In genomic region chrX:28609003-28609402, GRCh38 we compare ENCODE assay signal across 22 cellular contexts. TPM values are rescaled to one million over a fixed set of nuclear protein-coding genes. Genes with fewer than 3 reads are reported as not detected.
A peak's percentile ranks its signal among the peaks of the same experiment; 100 is the strongest.
DNase-seq lines count a peak whose midpoint lies in the region; ATAC-seq, FAIRE-seq and TF ChIP-seq lines count a peak whose summit lies in the region.
"Had no signal": no experiment of that assay in that cellular context is flagged by ENCODE, and none has a peak within 500 bp of the region (broad histone marks: within the 10 kb centered on the region; RNA-seq: fewer than 3 reads in every experiment).

No MANE protein-coding gene starts in this region.

- H3K27me3 ChIP-seq in left ventricle myocardium inferior (ENCODE audit: low read depth) = no peaks in the 10 kb centered on the region
- H3K27me3 ChIP-seq in right cardiac atrium (ENCODE audit: control insufficient read depth, insufficient read depth) = no peaks in the 10 kb centered on the region
- peaks cover 0 to 30% (median 5%) of the 10 kb centered on the region in 45 donors for H3K27me3 ChIP-seq in dorsolateral prefrontal cortex
- no peaks in the 10 kb centered on the region for H3K27me3 ChIP-seq in smooth muscle cell (ENCODE audit: low read depth)

- H3K79me2 ChIP-seq in smooth muscle cell (ENCODE audit: low read depth) = no peaks in the 10 kb centered on the region

- H3F3A ChIP-seq in smooth muscle cell (ENCODE audit: low read depth) = no peaks in the 10 kb centered on the region

- H3K9ac ChIP-seq in smooth muscle cell (ENCODE audit: low read depth) = no peak overlapping the region

- H3K4me3 ChIP-seq in left ventricle myocardium inferior = no peak overlapping the region
- H3K4me3 ChIP-seq in right cardiac atrium (ENCODE audit: low read length) = no peak overlapping the region
- peak overlapping the region in 4 of 59 donors; percentile 2 to 32 (median 4) for H3K4me3 ChIP-seq in dorsolateral prefrontal cortex
- H3K4me3 ChIP-seq in smooth muscle cell = no peak overlapping the region
- H3K4me3 ChIP-seq: A549 had no signal

- no peak for TF ChIP-seq CTCF in left ventricle myocardium inferior (IDR thresholded peaks at IDR 0.05; ENCODE audit: borderline replicate concordance)
- no peak for TF ChIP-seq CTCF in dorsolateral prefrontal cortex (IDR thresholded peaks at IDR 0.05 in 54 of 56, conservative IDR thresholded peaks at IDR 0.05 in 2 of 56; ENCODE audit: low read depth in 1 of 56, partially characterized antibody in 56 of 56)
- TF ChIP-seq CTCF in smooth muscle cell (IDR thresholded peaks at IDR 0.05; ENCODE audit: borderline replicate concordance, insufficient read depth, poor library complexity, severe bottlenecking) = no peak

- TF ChIP-seq POLR2A in GM12891 (IDR thresholded peaks at IDR 0.05; ENCODE audit: low read depth, low read length) = no peak

- DNase-seq in left ventricle myocardium inferior (no peak), right cardiac atrium (no peak), dorsolateral prefrontal cortex (no peak), midbrain (lab: John Stamatoyannopoulos, UW) (peak; percentile 42), smooth muscle cell (lab: John Stamatoyannopoulos, UW; ENCODE audit: unreplicated experiment) (no peak), GM12891 (ENCODE audit: insufficient read length, low spot score) (no peak)
- DNase-seq: AML-193; Caco-2; CD4-positive, alpha-beta T cell; GOT3; H7 had no signal

- H3K4me1 ChIP-seq in left ventricle myocardium inferior = peaks cover 5% of the 10 kb centered on the region
- H3K4me1 ChIP-seq in right cardiac atrium (ENCODE audit: control insufficient read depth, insufficient read depth, low read length) = no peaks in the 10 kb centered on the region
- no peaks in the 10 kb centered on the region for H3K4me1 ChIP-seq in smooth muscle cell (ENCODE audit: low read depth)
- H3K4me1 ChIP-seq: A549, Caco-2 had no signal

- H3K9me3 ChIP-seq in left ventricle myocardium inferior (replicated peaks) (no peaks in the 10 kb centered on the region), right cardiac atrium (ENCODE audit: control insufficient read depth, low read length) (no peaks in the 10 kb centered on the region), smooth muscle cell (replicated peaks; ENCODE audit: low read depth) (no peaks in the 10 kb centered on the region)
- H3K9me3 ChIP-seq: A549, Caco-2 had no signal

- ATAC-seq in right cardiac atrium = no peak
- no peak for ATAC-seq in HG02610 (IDR thresholded peaks at IDR 0.05; ENCODE audit: unreplicated experiment)
- ATAC-seq: A549, HepG2 had no signal

- no peak for FAIRE-seq in GM12891 (lab: Jason Lieb, UNC)
- FAIRE-seq: D721Med, G401.6, GM12892, GM18507, HepG2 had no signal

- H3K4me2 ChIP-seq in smooth muscle cell = no peak overlapping the region
- H3K4me2 ChIP-seq: A549 had no signal

- WGBS in right cardiac atrium = 93% methylated on average over 2 of the region's 2 CpGs
- 86% methylated on average over 2 of the region's 2 CpGs for WGBS in smooth muscle cell (ENCODE audit: low lambda C conversion rate)

- intact Hi-C loops in left ventricle myocardium inferior (cut with micrococcal nuclease) = no loop called here
- intact Hi-C loops in right cardiac atrium (cut with DNase I) = no loop called here
- intact Hi-C loops in dorsolateral prefrontal cortex (cut with DNase I) = no loop called here

- H3K36me3 ChIP-seq in left ventricle myocardium inferior (no peaks in the 10 kb centered on the region), smooth muscle cell (ENCODE audit: low read depth) (no peaks in the 10 kb centered on the region)

- no peak overlapping the region for H2AFZ ChIP-seq in smooth muscle cell (ENCODE audit: low read depth)

- H3K27ac ChIP-seq in left ventricle myocardium inferior (replicated peaks) = peak overlapping the region; percentile 79
- H3K27ac ChIP-seq in right cardiac atrium (ENCODE audit: low read length) = no peak overlapping the region
- peak overlapping the region in 49 of 59 donors; percentile 10 to 85 (median 69) for H3K27ac ChIP-seq in dorsolateral prefrontal cortex
- H3K27ac ChIP-seq in temporal lobe (ENCODE audit: low read depth, low read length) = peak overlapping the region; percentile 65
- H3K27ac ChIP-seq in smooth muscle cell (ENCODE audit: low read depth) = no peak overlapping the region
- H3K27ac ChIP-seq: 22Rv1, A549, C4-2B had no signal

- H4K20me1 ChIP-seq in smooth muscle cell (ENCODE audit: low read depth) = no peaks in the 10 kb centered on the region

TF ChIP-seq in GM12891, 5 proteins besides CTCF, POLR2A, EP300 and RAD21:
- TF ChIP-seq POLR2AphosphoS5 (IDR thresholded peaks at IDR 0.05; ENCODE audit: low read depth, low read length) (no peak), SPI1 (IDR thresholded peaks at IDR 0.05; ENCODE audit: low read depth, low read length) (no peak), POU2F2 (IDR thresholded peaks at IDR 0.05; ENCODE audit: low read depth, low read length) (no peak), TAF1 (IDR thresholded peaks at IDR 0.05; ENCODE audit: low read depth, low read length) (no peak), PAX5 (IDR thresholded peaks at IDR 0.05; ENCODE audit: insufficient read depth, low read length, severe bottlenecking) (no peak)

RNA-seq across cellular contexts. Expression of gene IL1RAPL1, which starts 21.8 kb away (rescaled TPM):
- total RNA-seq in left ventricle myocardium inferior (1.9 TPM), right cardiac atrium (1 to 10 TPM; 2.0 to 3.1 (median 2.4) TPM), dorsolateral prefrontal cortex (10 to 100 TPM in 119 of 120 experiments, 1 to 10 TPM in 1; 7.4 to 67.4 (median 29.0) TPM), temporal lobe (11.1 TPM), smooth muscle cell (0.04 and 0.72 TPM in 2 replicates)
- polyA plus RNA-seq in right cardiac atrium (0.48 TPM), smooth muscle cell (not detected in 2 replicates)
- polyA plus RNA-seq in GM12891 (2012; ENCODE audit: low read depth, missing spikeins) = not detected
- total RNA-seq: Caco-2; CD4-positive, alpha-beta T cell; HepG2 had no signal
- polyA plus RNA-seq: A549, IgD-negative memory B cell had no signal

Comparison
In these comparisons a context has a peak if more than half of its experiments do, and no peak if none do; other contexts are left out.
1. H3K27ac ChIP-seq: peak in left ventricle myocardium inferior (single experiment), dorsolateral prefrontal cortex (49 of 59) and temporal lobe (single experiment); none in right cardiac atrium (single experiment) and smooth muscle cell (single experiment).